Comparison of ENCODE assay signal across 1 cellular context in genomic region chr19:2416321-2417097, GRCh38.
A peak's percentile ranks its signal among the peaks of the same experiment; 100 is the strongest.
TF ChIP-seq lines count a peak whose summit lies in the region.

No MANE protein-coding gene starts in this region.

TF ChIP-seq in HepG2, 621 proteins besides CTCF, POLR2A, EP300 and RAD21 (continued from another document and continues in another):
- TF ChIP-seq ZFX (CRISPR knock-in tag; IDR thresholded peaks at IDR 0.05; ENCODE audit: low read depth) = peak; percentile 85
- 0 out of 2 replicates have a peak, but pooled peaks have one; percentile 54 for TF ChIP-seq POLR2AphosphoS2 (IDR thresholded peaks at IDR 0.05; ENCODE audit: low read depth, low read length)
- TF ChIP-seq, protein P1, sequence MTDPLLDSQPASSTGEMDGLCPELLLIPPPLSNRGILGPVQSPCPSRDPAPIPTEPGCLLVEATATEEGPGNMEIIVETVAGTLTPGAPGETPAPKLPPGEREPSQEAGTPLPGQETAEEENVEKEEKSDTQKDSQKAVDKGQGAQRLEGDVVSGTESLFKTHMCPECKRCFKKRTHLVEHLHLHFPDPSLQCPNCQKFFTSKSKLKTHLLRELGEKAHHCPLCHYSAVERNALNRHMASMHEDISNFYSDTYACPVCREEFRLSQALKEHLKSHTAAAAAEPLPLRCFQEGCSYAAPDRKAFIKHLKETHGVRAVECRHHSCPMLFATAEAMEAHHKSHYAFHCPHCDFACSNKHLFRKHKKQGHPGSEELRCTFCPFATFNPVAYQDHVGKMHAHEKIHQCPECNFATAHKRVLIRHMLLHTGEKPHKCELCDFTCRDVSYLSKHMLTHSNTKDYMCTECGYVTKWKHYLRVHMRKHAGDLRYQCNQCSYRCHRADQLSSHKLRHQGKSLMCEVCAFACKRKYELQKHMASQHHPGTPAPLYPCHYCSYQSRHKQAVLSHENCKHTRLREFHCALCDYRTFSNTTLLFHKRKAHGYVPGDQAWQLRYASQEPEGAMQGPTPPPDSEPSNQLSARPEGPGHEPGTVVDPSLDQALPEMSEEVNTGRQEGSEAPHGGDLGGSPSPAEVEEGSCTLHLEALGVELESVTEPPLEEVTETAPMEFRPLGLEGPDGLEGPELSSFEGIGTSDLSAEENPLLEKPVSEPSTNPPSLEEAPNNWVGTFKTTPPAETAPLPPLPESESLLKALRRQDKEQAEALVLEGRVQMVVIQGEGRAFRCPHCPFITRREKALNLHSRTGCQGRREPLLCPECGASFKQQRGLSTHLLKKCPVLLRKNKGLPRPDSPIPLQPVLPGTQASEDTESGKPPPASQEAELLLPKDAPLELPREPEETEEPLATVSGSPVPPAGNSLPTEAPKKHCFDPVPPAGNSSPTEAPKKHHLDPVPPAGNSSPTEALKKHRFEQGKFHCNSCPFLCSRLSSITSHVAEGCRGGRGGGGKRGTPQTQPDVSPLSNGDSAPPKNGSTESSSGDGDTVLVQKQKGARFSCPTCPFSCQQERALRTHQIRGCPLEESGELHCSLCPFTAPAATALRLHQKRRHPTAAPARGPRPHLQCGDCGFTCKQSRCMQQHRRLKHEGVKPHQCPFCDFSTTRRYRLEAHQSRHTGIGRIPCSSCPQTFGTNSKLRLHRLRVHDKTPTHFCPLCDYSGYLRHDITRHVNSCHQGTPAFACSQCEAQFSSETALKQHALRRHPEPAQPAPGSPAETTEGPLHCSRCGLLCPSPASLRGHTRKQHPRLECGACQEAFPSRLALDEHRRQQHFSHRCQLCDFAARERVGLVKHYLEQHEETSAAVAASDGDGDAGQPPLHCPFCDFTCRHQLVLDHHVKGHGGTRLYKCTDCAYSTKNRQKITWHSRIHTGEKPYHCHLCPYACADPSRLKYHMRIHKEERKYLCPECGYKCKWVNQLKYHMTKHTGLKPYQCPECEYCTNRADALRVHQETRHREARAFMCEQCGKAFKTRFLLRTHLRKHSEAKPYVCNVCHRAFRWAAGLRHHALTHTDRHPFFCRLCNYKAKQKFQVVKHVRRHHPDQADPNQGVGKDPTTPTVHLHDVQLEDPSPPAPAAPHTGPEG (CRISPR knock-in tag; IDR thresholded peaks at IDR 0.05) = peak; percentile 74; the same call in 1 of the 2 replicates
- TF ChIP-seq HOXA5 (CRISPR knock-in tag; IDR thresholded peaks at IDR 0.05) = no peak; the same call in 1 of the 2 replicates
- peak; percentile 64; the same call in 1 of the 2 replicates for TF ChIP-seq SP4 (CRISPR knock-in tag; IDR thresholded peaks at IDR 0.05)
- TF ChIP-seq ZNF619 (CRISPR knock-in tag; IDR thresholded peaks at IDR 0.05) = peak; percentile 84
- TF ChIP-seq SRSF9 (IDR thresholded peaks at IDR 0.05; ENCODE audit: borderline replicate concordance, insufficient read depth, low read depth, low read length, poor library complexity, severe bottlenecking) = no peak
- no peak for TF ChIP-seq PLRG1 (conservative IDR thresholded peaks at IDR 0.05)
- no peak for TF ChIP-seq BHLHE40 (IDR thresholded peaks at IDR 0.05; ENCODE audit: low read length)
- TF ChIP-seq ZNF33B (CRISPR knock-in tag; IDR thresholded peaks at IDR 0.05) = no peak
- peak; percentile 98 for TF ChIP-seq HIC2 (CRISPR knock-in tag; IDR thresholded peaks at IDR 0.05; ENCODE audit: low read depth)
- TF ChIP-seq, protein P2, sequence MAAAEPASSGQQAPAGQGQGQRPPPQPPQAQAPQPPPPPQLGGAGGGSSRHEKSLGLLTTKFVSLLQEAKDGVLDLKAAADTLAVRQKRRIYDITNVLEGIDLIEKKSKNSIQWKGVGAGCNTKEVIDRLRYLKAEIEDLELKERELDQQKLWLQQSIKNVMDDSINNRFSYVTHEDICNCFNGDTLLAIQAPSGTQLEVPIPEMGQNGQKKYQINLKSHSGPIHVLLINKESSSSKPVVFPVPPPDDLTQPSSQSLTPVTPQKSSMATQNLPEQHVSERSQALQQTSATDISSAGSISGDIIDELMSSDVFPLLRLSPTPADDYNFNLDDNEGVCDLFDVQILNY (CRISPR knock-in tag; conservative IDR thresholded peaks at IDR 0.05) = 0 out of 2 replicates have a peak, but pooled peaks have one; percentile 49
- TF ChIP-seq ZBTB4 (CRISPR knock-in tag; IDR thresholded peaks at IDR 0.05; ENCODE audit: borderline replicate concordance) = peak; percentile 86; the same call in 1 of the 2 replicates
- TF ChIP-seq, protein P3, sequence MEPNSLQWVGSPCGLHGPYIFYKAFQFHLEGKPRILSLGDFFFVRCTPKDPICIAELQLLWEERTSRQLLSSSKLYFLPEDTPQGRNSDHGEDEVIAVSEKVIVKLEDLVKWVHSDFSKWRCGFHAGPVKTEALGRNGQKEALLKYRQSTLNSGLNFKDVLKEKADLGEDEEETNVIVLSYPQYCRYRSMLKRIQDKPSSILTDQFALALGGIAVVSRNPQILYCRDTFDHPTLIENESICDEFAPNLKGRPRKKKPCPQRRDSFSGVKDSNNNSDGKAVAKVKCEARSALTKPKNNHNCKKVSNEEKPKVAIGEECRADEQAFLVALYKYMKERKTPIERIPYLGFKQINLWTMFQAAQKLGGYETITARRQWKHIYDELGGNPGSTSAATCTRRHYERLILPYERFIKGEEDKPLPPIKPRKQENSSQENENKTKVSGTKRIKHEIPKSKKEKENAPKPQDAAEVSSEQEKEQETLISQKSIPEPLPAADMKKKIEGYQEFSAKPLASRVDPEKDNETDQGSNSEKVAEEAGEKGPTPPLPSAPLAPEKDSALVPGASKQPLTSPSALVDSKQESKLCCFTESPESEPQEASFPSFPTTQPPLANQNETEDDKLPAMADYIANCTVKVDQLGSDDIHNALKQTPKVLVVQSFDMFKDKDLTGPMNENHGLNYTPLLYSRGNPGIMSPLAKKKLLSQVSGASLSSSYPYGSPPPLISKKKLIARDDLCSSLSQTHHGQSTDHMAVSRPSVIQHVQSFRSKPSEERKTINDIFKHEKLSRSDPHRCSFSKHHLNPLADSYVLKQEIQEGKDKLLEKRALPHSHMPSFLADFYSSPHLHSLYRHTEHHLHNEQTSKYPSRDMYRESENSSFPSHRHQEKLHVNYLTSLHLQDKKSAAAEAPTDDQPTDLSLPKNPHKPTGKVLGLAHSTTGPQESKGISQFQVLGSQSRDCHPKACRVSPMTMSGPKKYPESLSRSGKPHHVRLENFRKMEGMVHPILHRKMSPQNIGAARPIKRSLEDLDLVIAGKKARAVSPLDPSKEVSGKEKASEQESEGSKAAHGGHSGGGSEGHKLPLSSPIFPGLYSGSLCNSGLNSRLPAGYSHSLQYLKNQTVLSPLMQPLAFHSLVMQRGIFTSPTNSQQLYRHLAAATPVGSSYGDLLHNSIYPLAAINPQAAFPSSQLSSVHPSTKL (CRISPR knock-in tag; IDR thresholded peaks at IDR 0.05) = peak; percentile 78
- peak; percentile 93 for TF ChIP-seq RBM22 (optimal IDR thresholded peaks at IDR 0.05; ENCODE audit: low read length)
- TF ChIP-seq ZBTB7B (CRISPR knock-in tag; IDR thresholded peaks at IDR 0.05) = peak; percentile 89
- TF ChIP-seq RELA (CRISPR knock-in tag; IDR thresholded peaks at IDR 0.05) = no peak
- peak; percentile 82; the same call in 1 of the 2 replicates for TF ChIP-seq HES4 (CRISPR knock-in tag; IDR thresholded peaks at IDR 0.05; ENCODE audit: borderline replicate concordance)
- no peak for TF ChIP-seq HNRNPUL1 (IDR thresholded peaks at IDR 0.05; ENCODE audit: low read depth, low read length)
- TF ChIP-seq ZNF530 (CRISPR knock-in tag; IDR thresholded peaks at IDR 0.05; ENCODE audit: low read depth) = no peak
- no peak for TF ChIP-seq ZNF891 (CRISPR knock-in tag; IDR thresholded peaks at IDR 0.05)
- TF ChIP-seq TARDBP (CRISPR knock-in tag; IDR thresholded peaks at IDR 0.05) = peak; percentile 71; the same call in 1 of the 2 replicates
- peak; percentile 47; the same call in 1 of the 2 replicates for TF ChIP-seq ZFP41 (CRISPR knock-in tag; IDR thresholded peaks at IDR 0.05; ENCODE audit: borderline replicate concordance)
- TF ChIP-seq PHF8 (CRISPR knock-in tag; IDR thresholded peaks at IDR 0.05) = peak; percentile 45
- peak; percentile 66; the same call in 1 of the 2 replicates for TF ChIP-seq KLF9 (CRISPR knock-in tag; IDR thresholded peaks at IDR 0.05; ENCODE audit: low read depth)
- TF ChIP-seq KDM2A (CRISPR knock-in tag; IDR thresholded peaks at IDR 0.05; ENCODE audit: borderline replicate concordance, low read depth) = peak; percentile 96
- TF ChIP-seq PAF1 (CRISPR knock-in tag; IDR thresholded peaks at IDR 0.05) = peak; percentile 85
- TF ChIP-seq, protein P4, sequence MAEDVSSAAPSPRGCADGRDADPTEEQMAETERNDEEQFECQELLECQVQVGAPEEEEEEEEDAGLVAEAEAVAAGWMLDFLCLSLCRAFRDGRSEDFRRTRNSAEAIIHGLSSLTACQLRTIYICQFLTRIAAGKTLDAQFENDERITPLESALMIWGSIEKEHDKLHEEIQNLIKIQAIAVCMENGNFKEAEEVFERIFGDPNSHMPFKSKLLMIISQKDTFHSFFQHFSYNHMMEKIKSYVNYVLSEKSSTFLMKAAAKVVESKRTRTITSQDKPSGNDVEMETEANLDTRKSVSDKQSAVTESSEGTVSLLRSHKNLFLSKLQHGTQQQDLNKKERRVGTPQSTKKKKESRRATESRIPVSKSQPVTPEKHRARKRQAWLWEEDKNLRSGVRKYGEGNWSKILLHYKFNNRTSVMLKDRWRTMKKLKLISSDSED (CRISPR knock-in tag; IDR thresholded peaks at IDR 0.05) = no peak
- no peak for TF ChIP-seq TOPORS (CRISPR knock-in tag; IDR thresholded peaks at IDR 0.05)
- TF ChIP-seq XRCC5 (optimal IDR thresholded peaks at IDR 0.05; ENCODE audit: low read length) = peak; percentile 64
- TF ChIP-seq ZEB1 (IDR thresholded peaks at IDR 0.05; ENCODE audit: insufficient replicate concordance, low read depth) = no peak
- peak; percentile 54; the same call in 1 of the 2 replicates for TF ChIP-seq DMAP1 (CRISPR knock-in tag; IDR thresholded peaks at IDR 0.05)
- TF ChIP-seq NR3C1 (CRISPR knock-in tag; IDR thresholded peaks at IDR 0.05) = no peak
- no peak for TF ChIP-seq MZF1 (CRISPR knock-in tag; IDR thresholded peaks at IDR 0.05; ENCODE audit: borderline replicate concordance)
- TF ChIP-seq HOXA3 (CRISPR knock-in tag; IDR thresholded peaks at IDR 0.05) = peak; percentile 89
- peak; percentile 86 for TF ChIP-seq RXRA (CRISPR knock-in tag; IDR thresholded peaks at IDR 0.05)
- peak; percentile 37; the same call in 1 of the 2 replicates for TF ChIP-seq NR2F6 (IDR thresholded peaks at IDR 0.05)
- TF ChIP-seq NR2F6 (CRISPR knock-in tag; IDR thresholded peaks at IDR 0.05) = peak; percentile 74
- TF ChIP-seq EZH2 (conservative IDR thresholded peaks at IDR 0.05; ENCODE audit: low read depth, low read length) = no peak
- peak; percentile 69; the same call in 1 of the 2 replicates for TF ChIP-seq MIXL1 (CRISPR knock-in tag; IDR thresholded peaks at IDR 0.05)
- no peak for TF ChIP-seq IRX3 (CRISPR knock-in tag; IDR thresholded peaks at IDR 0.05; ENCODE audit: borderline replicate concordance, low read depth)
- TF ChIP-seq, protein P5, sequence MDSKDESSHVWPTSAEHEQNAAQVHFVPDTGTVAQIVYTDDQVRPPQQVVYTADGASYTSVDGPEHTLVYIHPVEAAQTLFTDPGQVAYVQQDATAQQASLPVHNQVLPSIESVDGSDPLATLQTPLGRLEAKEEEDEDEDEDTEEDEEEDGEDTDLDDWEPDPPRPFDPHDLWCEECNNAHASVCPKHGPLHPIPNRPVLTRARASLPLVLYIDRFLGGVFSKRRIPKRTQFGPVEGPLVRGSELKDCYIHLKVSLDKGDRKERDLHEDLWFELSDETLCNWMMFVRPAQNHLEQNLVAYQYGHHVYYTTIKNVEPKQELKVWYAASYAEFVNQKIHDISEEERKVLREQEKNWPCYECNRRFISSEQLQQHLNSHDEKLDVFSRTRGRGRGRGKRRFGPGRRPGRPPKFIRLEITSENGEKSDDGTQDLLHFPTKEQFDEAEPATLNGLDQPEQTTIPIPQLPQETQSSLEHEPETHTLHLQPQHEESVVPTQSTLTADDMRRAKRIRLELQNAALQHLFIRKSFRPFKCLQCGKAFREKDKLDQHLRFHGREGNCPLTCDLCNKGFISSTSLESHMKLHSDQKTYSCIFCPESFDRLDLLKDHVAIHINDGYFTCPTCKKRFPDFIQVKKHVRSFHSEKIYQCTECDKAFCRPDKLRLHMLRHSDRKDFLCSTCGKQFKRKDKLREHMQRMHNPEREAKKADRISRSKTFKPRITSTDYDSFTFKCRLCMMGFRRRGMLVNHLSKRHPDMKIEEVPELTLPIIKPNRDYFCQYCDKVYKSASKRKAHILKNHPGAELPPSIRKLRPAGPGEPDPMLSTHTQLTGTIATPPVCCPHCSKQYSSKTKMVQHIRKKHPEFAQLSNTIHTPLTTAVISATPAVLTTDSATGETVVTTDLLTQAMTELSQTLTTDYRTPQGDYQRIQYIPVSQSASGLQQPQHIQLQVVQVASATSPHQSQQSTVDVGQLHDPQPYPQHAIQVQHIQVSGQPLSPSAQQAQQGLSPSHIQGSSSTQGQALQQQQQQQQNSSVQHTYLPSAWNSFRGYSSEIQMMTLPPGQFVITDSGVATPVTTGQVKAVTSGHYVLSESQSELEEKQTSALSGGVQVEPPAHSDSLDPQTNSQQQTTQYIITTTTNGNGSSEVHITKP (CRISPR knock-in tag; IDR thresholded peaks at IDR 0.05; ENCODE audit: low read depth) = no peak
- 0 out of 2 replicates have a peak, but pooled peaks have one; percentile 46 for TF ChIP-seq SIX4 (CRISPR knock-in tag; IDR thresholded peaks at IDR 0.05)
